ENCODE assay signal across 1 cellular context in genomic region chr21:44700101-44701022, GRCh38.
TF ChIP-seq lines count a peak whose summit lies in the region.

No MANE protein-coding gene starts in this region.

TF ChIP-seq in GM12878, 131 proteins besides CTCF, POLR2A, EP300 and RAD21:
- 0 out of 4 replicates have a peak, but pooled peaks of 1 of the 2 experiments have one; percentile 9 for TF ChIP-seq BHLHE40 (IDR thresholded peaks at IDR 0.05; ENCODE audit: borderline replicate concordance in 1 of 2, low read depth in 2 of 2, low read length in 1 of 2)
- 0 out of 2 replicates have a peak, but pooled peaks have one; percentile 16 for TF ChIP-seq NR2F1 (conservative IDR thresholded peaks at IDR 0.05)
- TF ChIP-seq HDAC6 (IDR thresholded peaks at IDR 0.05; ENCODE audit: unreplicated experiment) = no peak
